In the genomic region with DNA sequence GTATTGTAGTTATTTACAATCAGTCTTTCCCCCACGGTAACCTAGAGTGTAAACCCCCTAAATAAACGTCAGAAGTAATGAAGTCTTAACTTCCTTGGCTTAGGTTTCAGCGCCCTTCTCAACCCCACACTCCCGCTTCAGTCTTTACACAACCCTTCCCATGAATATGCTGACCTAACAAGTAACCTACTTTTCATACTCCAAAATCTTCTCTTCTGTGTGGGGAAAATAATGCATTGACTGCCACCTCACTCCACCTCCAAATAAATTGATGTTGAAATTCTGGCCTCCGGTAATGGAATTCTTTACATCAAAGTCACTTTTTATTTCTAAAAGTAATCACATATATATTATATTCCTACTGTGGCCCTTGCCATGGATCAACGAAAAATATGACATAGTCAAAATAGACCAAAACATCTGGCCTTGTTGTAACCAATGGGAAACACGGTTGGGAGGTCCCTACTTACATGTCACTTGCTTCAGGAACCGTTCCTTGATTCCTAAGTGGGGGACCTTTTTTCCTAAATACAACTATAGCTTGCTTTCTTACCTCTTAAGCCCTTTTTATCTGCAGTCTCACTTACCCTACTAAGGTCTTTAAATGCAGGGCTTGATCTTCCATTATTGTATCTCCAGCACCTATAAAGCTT, we compare ENCODE assay signal across 1 cellular context.
TF ChIP-seq lines count a peak whose summit lies in the region.

No MANE protein-coding gene starts in this region.

TF ChIP-seq in H1, 55 proteins besides CTCF, POLR2A, EP300 and RAD21 (continued from another document):
- TF ChIP-seq PHF8 (conservative IDR thresholded peaks at IDR 0.05; ENCODE audit: low read depth, low read length) (no peak), BCL11A (IDR thresholded peaks at IDR 0.05; ENCODE audit: low read depth in 2 of 2, low read length in 2 of 2) (no peak), POU5F1 (IDR thresholded peaks at IDR 0.05; ENCODE audit: low read depth, low read length) (no peak), FOSL1 (IDR thresholded peaks at IDR 0.05; ENCODE audit: insufficient read depth, low read depth, low read length) (no peak), SP1 (IDR thresholded peaks at IDR 0.05; ENCODE audit: low read depth, low read length) (no peak), KDM4A (IDR thresholded peaks at IDR 0.05; ENCODE audit: low read depth, low read length, severe bottlenecking) (no peak), CHD1 (IDR thresholded peaks at IDR 0.05; ENCODE audit: low read depth, low read length) (no peak), HDAC2 (IDR thresholded peaks at IDR 0.05; ENCODE audit: borderline replicate concordance in 1 of 2, low read depth in 2 of 2, low read length in 2 of 2) (no peak), RNF2 (IDR thresholded peaks at IDR 0.05; ENCODE audit: borderline replicate concordance, low read depth, low read length, missing control alignments, poor library complexity, severe bottlenecking) (no peak)
- TF ChIP-seq, protein P1, sequence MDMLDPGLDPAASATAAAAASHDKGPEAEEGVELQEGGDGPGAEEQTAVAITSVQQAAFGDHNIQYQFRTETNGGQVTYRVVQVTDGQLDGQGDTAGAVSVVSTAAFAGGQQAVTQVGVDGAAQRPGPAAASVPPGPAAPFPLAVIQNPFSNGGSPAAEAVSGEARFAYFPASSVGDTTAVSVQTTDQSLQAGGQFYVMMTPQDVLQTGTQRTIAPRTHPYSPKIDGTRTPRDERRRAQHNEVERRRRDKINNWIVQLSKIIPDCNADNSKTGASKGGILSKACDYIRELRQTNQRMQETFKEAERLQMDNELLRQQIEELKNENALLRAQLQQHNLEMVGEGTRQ (IDR thresholded peaks at IDR 0.05; ENCODE audit: low read length) = no peak
- TF ChIP-seq, protein P2, sequence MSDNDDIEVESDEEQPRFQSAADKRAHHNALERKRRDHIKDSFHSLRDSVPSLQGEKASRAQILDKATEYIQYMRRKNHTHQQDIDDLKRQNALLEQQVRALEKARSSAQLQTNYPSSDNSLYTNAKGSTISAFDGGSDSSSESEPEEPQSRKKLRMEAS (IDR thresholded peaks at IDR 0.05) = no peak
- TF ChIP-seq, protein P3, sequence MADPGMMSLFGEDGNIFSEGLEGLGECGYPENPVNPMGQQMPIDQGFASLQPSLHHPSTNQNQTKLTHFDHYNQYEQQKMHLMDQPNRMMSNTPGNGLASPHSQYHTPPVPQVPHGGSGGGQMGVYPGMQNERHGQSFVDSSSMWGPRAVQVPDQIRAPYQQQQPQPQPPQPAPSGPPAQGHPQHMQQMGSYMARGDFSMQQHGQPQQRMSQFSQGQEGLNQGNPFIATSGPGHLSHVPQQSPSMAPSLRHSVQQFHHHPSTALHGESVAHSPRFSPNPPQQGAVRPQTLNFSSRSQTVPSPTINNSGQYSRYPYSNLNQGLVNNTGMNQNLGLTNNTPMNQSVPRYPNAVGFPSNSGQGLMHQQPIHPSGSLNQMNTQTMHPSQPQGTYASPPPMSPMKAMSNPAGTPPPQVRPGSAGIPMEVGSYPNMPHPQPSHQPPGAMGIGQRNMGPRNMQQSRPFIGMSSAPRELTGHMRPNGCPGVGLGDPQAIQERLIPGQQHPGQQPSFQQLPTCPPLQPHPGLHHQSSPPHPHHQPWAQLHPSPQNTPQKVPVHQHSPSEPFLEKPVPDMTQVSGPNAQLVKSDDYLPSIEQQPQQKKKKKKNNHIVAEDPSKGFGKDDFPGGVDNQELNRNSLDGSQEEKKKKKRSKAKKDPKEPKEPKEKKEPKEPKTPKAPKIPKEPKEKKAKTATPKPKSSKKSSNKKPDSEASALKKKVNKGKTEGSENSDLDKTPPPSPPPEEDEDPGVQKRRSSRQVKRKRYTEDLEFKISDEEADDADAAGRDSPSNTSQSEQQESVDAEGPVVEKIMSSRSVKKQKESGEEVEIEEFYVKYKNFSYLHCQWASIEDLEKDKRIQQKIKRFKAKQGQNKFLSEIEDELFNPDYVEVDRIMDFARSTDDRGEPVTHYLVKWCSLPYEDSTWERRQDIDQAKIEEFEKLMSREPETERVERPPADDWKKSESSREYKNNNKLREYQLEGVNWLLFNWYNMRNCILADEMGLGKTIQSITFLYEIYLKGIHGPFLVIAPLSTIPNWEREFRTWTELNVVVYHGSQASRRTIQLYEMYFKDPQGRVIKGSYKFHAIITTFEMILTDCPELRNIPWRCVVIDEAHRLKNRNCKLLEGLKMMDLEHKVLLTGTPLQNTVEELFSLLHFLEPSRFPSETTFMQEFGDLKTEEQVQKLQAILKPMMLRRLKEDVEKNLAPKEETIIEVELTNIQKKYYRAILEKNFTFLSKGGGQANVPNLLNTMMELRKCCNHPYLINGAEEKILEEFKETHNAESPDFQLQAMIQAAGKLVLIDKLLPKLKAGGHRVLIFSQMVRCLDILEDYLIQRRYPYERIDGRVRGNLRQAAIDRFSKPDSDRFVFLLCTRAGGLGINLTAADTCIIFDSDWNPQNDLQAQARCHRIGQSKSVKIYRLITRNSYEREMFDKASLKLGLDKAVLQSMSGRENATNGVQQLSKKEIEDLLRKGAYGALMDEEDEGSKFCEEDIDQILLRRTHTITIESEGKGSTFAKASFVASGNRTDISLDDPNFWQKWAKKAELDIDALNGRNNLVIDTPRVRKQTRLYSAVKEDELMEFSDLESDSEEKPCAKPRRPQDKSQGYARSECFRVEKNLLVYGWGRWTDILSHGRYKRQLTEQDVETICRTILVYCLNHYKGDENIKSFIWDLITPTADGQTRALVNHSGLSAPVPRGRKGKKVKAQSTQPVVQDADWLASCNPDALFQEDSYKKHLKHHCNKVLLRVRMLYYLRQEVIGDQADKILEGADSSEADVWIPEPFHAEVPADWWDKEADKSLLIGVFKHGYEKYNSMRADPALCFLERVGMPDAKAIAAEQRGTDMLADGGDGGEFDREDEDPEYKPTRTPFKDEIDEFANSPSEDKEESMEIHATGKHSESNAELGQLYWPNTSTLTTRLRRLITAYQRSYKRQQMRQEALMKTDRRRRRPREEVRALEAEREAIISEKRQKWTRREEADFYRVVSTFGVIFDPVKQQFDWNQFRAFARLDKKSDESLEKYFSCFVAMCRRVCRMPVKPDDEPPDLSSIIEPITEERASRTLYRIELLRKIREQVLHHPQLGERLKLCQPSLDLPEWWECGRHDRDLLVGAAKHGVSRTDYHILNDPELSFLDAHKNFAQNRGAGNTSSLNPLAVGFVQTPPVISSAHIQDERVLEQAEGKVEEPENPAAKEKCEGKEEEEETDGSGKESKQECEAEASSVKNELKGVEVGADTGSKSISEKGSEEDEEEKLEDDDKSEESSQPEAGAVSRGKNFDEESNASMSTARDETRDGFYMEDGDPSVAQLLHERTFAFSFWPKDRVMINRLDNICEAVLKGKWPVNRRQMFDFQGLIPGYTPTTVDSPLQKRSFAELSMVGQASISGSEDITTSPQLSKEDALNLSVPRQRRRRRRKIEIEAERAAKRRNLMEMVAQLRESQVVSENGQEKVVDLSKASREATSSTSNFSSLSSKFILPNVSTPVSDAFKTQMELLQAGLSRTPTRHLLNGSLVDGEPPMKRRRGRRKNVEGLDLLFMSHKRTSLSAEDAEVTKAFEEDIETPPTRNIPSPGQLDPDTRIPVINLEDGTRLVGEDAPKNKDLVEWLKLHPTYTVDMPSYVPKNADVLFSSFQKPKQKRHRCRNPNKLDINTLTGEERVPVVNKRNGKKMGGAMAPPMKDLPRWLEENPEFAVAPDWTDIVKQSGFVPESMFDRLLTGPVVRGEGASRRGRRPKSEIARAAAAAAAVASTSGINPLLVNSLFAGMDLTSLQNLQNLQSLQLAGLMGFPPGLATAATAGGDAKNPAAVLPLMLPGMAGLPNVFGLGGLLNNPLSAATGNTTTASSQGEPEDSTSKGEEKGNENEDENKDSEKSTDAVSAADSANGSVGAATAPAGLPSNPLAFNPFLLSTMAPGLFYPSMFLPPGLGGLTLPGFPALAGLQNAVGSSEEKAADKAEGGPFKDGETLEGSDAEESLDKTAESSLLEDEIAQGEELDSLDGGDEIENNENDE (IDR thresholded peaks at IDR 0.05; ENCODE audit: insufficient replicate concordance, low read length) = no peak
TF ChIP-seq in H1: peak in this region for 0.
